9 cellular contexts compared by ENCODE assay signal in genomic region chr14:34098045-34098984, GRCh38.
DNase-seq lines count a peak whose midpoint lies in the region; ATAC-seq, FAIRE-seq and TF ChIP-seq lines count a peak whose summit lies in the region.
"Had no signal": no experiment of that assay in that cellular context is flagged by ENCODE, and none has a peak within 500 bp of the region (broad histone marks: within the 10 kb centered on the region; RNA-seq: fewer than 3 reads in every experiment).

No MANE protein-coding gene starts in this region.

- no peaks in the 10 kb centered on the region for H3K9me3 Mint-ChIP-seq in activated CD8-positive, alpha-beta T cell treated with anti-CD3 and anti-CD28 coated beads, Interleukin-2, amount 10 ng/mL, durations not matched to agents 7 days and 5 days (ENCODE audit: insufficient read depth)

- CTCF ChIA-PET in activated CD8-positive, alpha-beta T cell treated with anti-CD3 and anti-CD28 coated beads, Interleukin-2, amount 10 ng/mL, durations not matched to agents 7 days and 5 days (lab: Charles Lee), result interaction anchor here (0.6 to 4.7 kb wide), 42 partner anchors 9 to 439 kb away, joined by 3 to 73 read pairs (median 4); no protein-coding TSS in a partner anchor

- peak overlapping the region; percentile 48 for H3K27ac Mint-ChIP-seq in activated CD8-positive, alpha-beta T cell treated with anti-CD3 and anti-CD28 coated beads, Interleukin-2, amount 10 ng/mL, durations not matched to agents 7 days and 5 days
- H3K27ac Mint-ChIP-seq: CD4-positive, CD25-positive, alpha-beta regulatory T cell had no signal

- no peak overlapping the region for H3K4me3 Mint-ChIP-seq in activated CD8-positive, alpha-beta T cell treated with anti-CD3 and anti-CD28 coated beads, Interleukin-2, amount 10 ng/mL, durations not matched to agents 7 days and 5 days
- H3K4me3 Mint-ChIP-seq: CD4-positive, CD25-positive, alpha-beta regulatory T cell had no signal

- POLR2A ChIA-PET in activated CD8-positive, alpha-beta T cell treated with anti-CD3 and anti-CD28 coated beads, Interleukin-2, amount 10 ng/mL, durations not matched to agents 7 days and 5 days (lab: Charles Lee), result interaction anchor here (0.7 kb wide), 1 partner anchor 182 kb away, joined by 3 read pairs; no protein-coding TSS in a partner anchor

- no peak for ATAC-seq in activated CD8-positive, alpha-beta T cell treated with anti-CD3 and anti-CD28 coated beads, Interleukin-2, amount 10 ng/mL, durations not matched to agents 7 days and 5 days
- ATAC-seq in HG03039 (IDR thresholded peaks at IDR 0.05; ENCODE audit: unreplicated experiment), result no peak
- ATAC-seq in GM21515 (IDR thresholded peaks at IDR 0.05; ENCODE audit: unreplicated experiment), result no peak

- peaks cover 30% of the 10 kb centered on the region for H3K4me1 Mint-ChIP-seq in activated CD8-positive, alpha-beta T cell treated with anti-CD3 and anti-CD28 coated beads, Interleukin-2, amount 10 ng/mL, durations not matched to agents 7 days and 5 days (ENCODE audit: low read depth)
- H3K4me1 Mint-ChIP-seq: CD4-positive, CD25-positive, alpha-beta regulatory T cell had no signal

- peaks cover 4% of the 10 kb centered on the region for H3K27me3 Mint-ChIP-seq in activated CD8-positive, alpha-beta T cell treated with anti-CD3 and anti-CD28 coated beads, Interleukin-2, amount 10 ng/mL, durations not matched to agents 7 days and 5 days (ENCODE audit: low read depth)
- H3K27me3 Mint-ChIP-seq: CD4-positive, CD25-positive, alpha-beta regulatory T cell had no signal

- FAIRE-seq in frontal cortex (lab: Jason Lieb, UNC), result peak; percentile 50

- no peak overlapping the region for H3K4me3 ChIP-seq in LNCaP clone FGC (ENCODE audit: low read depth, low read length)

- TF ChIP-seq CTCF in LNCaP clone FGC (IDR thresholded peaks at IDR 0.05; ENCODE audit: control insufficient read depth, extremely low read depth, insufficient read depth), result peak; percentile 68

- DNase-seq in NCI-H748 (lab: John Stamatoyannopoulos, UW; ENCODE audit: unreplicated experiment) (peak; percentile 13), NCI-H748 treated with DMSO at 0.1 percent for 48 hours (lab: John Stamatoyannopoulos, UW) (no peak), LNCaP clone FGC (ENCODE audit: low read depth) (no peak), frontal cortex (ENCODE audit: low spot score in 2 of 2) (peak; percentile 35 to 58), pons (ENCODE audit: low spot score) (peak; percentile 77)
- peak; percentile 51 for DNase-seq in activated CD8-positive, alpha-beta T cell treated with anti-CD3 and anti-CD28 coated beads, Interleukin-2, amount 10 ng/mL, durations not matched to agents 7 days and 5 days

- peaks cover 2% of the 10 kb centered on the region for H3K36me3 Mint-ChIP-seq in activated CD8-positive, alpha-beta T cell treated with anti-CD3 and anti-CD28 coated beads, Interleukin-2, amount 10 ng/mL, durations not matched to agents 7 days and 5 days (ENCODE audit: low read depth)
- H3K36me3 Mint-ChIP-seq: CD4-positive, CD25-positive, alpha-beta regulatory T cell had no signal

Comparison
In these comparisons a context has a peak if more than half of its experiments do, and no peak if none do; other contexts are left out.
1. DNase-seq: peak in NCI-H748 (single experiment), activated CD8-positive, alpha-beta T cell treated with anti-CD3 and anti-CD28 coated beads, Interleukin-2, amount 10 ng/mL, durations not matched to agents 7 days and 5 days (single experiment), frontal cortex (2 of 2) and pons (single experiment); none in NCI-H748 treated with DMSO at 0.1 percent for 48 hours (single experiment) and LNCaP clone FGC (single experiment).